Comparison of ENCODE assay signal across 1 cellular context in genomic region chr19:2983351-2984195, GRCh38.
TF ChIP-seq lines count a peak whose summit lies in the region.

No MANE protein-coding gene starts in this region.

TF ChIP-seq in HEK293, 187 proteins besides CTCF, POLR2A, EP300 and RAD21 (continued from another document and continues in another):
- TF ChIP-seq ZNF704 (tag by site-specific recombination; IDR thresholded peaks at IDR 0.05) (no peak), ZNF692 (tag by site-specific recombination; IDR thresholded peaks at IDR 0.05) (peak; percentile 56; the same call in 1 of the 2 replicates), ZNF26 (tag by site-specific recombination; IDR thresholded peaks at IDR 0.05) (no peak), ZNF354C (tag by site-specific recombination; IDR thresholded peaks at IDR 0.05; ENCODE audit: borderline replicate concordance, low read depth) (no peak), BCL6B (tag by site-specific recombination; IDR thresholded peaks at IDR 0.05) (no peak), ZNF843 (tag by site-specific recombination; IDR thresholded peaks at IDR 0.05) (peak; percentile 93), SALL2 (tag by site-specific recombination; IDR thresholded peaks at IDR 0.05; ENCODE audit: borderline replicate concordance) (no peak), GFI1B (tag by site-specific recombination; IDR thresholded peaks at IDR 0.05) (peak; percentile 11; the same call in 1 of the 2 replicates), SP7 (tag by site-specific recombination; IDR thresholded peaks at IDR 0.05) (peak; percentile 96), ZNF664 (tag by site-specific recombination; IDR thresholded peaks at IDR 0.05) (no peak), MEIS1 (CRISPR knock-in tag; IDR thresholded peaks at IDR 0.05; ENCODE audit: borderline replicate concordance) (no peak), ZNF768 (tag by site-specific recombination; IDR thresholded peaks at IDR 0.05) (peak; percentile 26; the same call in 1 of the 2 replicates), SP2 (tag by site-specific recombination; IDR thresholded peaks at IDR 0.05) (peak; percentile 79), HIC1 (tag by site-specific recombination; IDR thresholded peaks at IDR 0.05) (peak; percentile 68), ZNF174 (tag by site-specific recombination; IDR thresholded peaks at IDR 0.05) (no peak), ZNF585B (tag by site-specific recombination; IDR thresholded peaks at IDR 0.05) (no peak), HOXC10 (CRISPR knock-in tag; IDR thresholded peaks at IDR 0.05) (no peak), ZNF629 (tag by site-specific recombination; IDR thresholded peaks at IDR 0.05) (peak; percentile 88), ZNF132 (tag by site-specific recombination; IDR thresholded peaks at IDR 0.05; ENCODE audit: borderline replicate concordance) (no peak), ZSCAN5A (tag by site-specific recombination; IDR thresholded peaks at IDR 0.05) (peak; percentile 32), GLI2 (tag by site-specific recombination; IDR thresholded peaks at IDR 0.05; ENCODE audit: borderline replicate concordance, low read depth) (no peak), MYNN (tag by site-specific recombination; IDR thresholded peaks at IDR 0.05; ENCODE audit: borderline replicate concordance) (no peak), ZBTB10 (tag by site-specific recombination; IDR thresholded peaks at IDR 0.05) (peak; percentile 51), WT1 (tag by site-specific recombination; IDR thresholded peaks at IDR 0.05) (no peak), ZNF48 (tag by site-specific recombination; IDR thresholded peaks at IDR 0.05) (no peak), ZNF138 (tag by site-specific recombination; IDR thresholded peaks at IDR 0.05; ENCODE audit: borderline replicate concordance) (no peak), ZNF24 (tag by site-specific recombination; IDR thresholded peaks at IDR 0.05) (peak; percentile 83; the same call in 1 of the 2 replicates), PRDM10 (tag by site-specific recombination; IDR thresholded peaks at IDR 0.05) (peak; percentile 79), ZIC2 (tag by site-specific recombination; IDR thresholded peaks at IDR 0.05) (peak; percentile 100), ZNF404 (tag by site-specific recombination; IDR thresholded peaks at IDR 0.05) (no peak), ZNF148 (tag by site-specific recombination; IDR thresholded peaks at IDR 0.05; ENCODE audit: borderline replicate concordance) (no peak), ZNF707 (tag by site-specific recombination; IDR thresholded peaks at IDR 0.05) (no peak), ZNF2 (tag by site-specific recombination; IDR thresholded peaks at IDR 0.05) (peak; percentile 61), ZNF426 (tag by site-specific recombination; IDR thresholded peaks at IDR 0.05) (no peak), HOXD13 (CRISPR knock-in tag; IDR thresholded peaks at IDR 0.05; ENCODE audit: borderline replicate concordance) (no peak), ZNF548 (tag by site-specific recombination; IDR thresholded peaks at IDR 0.05) (no peak), ZNF366 (tag by site-specific recombination; conservative IDR thresholded peaks at IDR 0.05) (peak; percentile 77; the same call in 1 of the 2 replicates), ZNF184 (tag by site-specific recombination; IDR thresholded peaks at IDR 0.05) (peak; percentile 77; the same call in 1 of the 2 replicates), KLF17 (tag by site-specific recombination; IDR thresholded peaks at IDR 0.05) (peak; percentile 84), ZNF530 (tag by site-specific recombination; IDR thresholded peaks at IDR 0.05; ENCODE audit: low read depth) (no peak), ZBTB48 (tag by site-specific recombination; IDR thresholded peaks at IDR 0.05) (peak; percentile 64; the same call in 1 of the 2 replicates), ZFP37 (tag by site-specific recombination; IDR thresholded peaks at IDR 0.05) (no peak), SETDB1 (IDR thresholded peaks at IDR 0.05; ENCODE audit: insufficient read length, low read length) (no peak), ZNF621 (tag by site-specific recombination; IDR thresholded peaks at IDR 0.05) (no peak)
